In genomic region chr3:166195808-166196207, GRCh38 we compare ENCODE assay signal across 27 cellular contexts.
"Had no signal": no experiment of that assay in that cellular context is flagged by ENCODE, and none has a peak within 500 bp of the region (broad histone marks: within the 10 kb centered on the region; RNA-seq: fewer than 3 reads in every experiment).

No MANE protein-coding gene starts in this region.

- H2AFZ ChIP-seq: hepatocyte, neural progenitor cell, parathyroid adenoma had no signal

- H3K79me2 ChIP-seq: hepatocyte, parathyroid adenoma had no signal

- H3K4me2 ChIP-seq: hepatocyte, neural progenitor cell, smooth muscle cell had no signal

- ATAC-seq: gastrocnemius medialis; heart left ventricle; left cardiac atrium; left lung; naive thymus-derived CD4-positive, alpha-beta T cell; sciatic nerve; stimulated activated naive CD8-positive, alpha-beta T cell treated with anti-CD3 and anti-CD28 coated beads, Interleukin-15, amount 100 ng/mL, for 72 hours; upper lobe of right lung had no signal

- H3K9ac ChIP-seq: neural progenitor cell, parathyroid adenoma had no signal

- H3K36me3 ChIP-seq: esophagus squamous epithelium, gastrocnemius medialis, heart left ventricle, left lung, neural progenitor cell, right atrium auricular region, suprapubic skin, transverse colon, upper lobe of right lung, vagina had no signal

- DNase-seq: dermis blood vessel endothelial cell; effector memory CD4-positive, alpha-beta T cell; erythroblast; esophagus squamous epithelium; gastrocnemius medialis; heart left ventricle; left cardiac atrium; left lung; mesenchymal stem cell; naive thymus-derived CD4-positive, alpha-beta T cell; stimulated activated CD4-positive, alpha-beta T cell treated with anti-CD3 and anti-CD28 coated beads, Interleukin-12 subunit alpha, Interleukin-12 subunit beta, amount 100 ng/mL, for 4 hours; stimulated activated CD4-positive, alpha-beta T cell treated with anti-CD3 and anti-CD28 coated beads, Interleukin-1b, Interleukin-23, amount 100 ng/mL, for 48 hours; stimulated activated CD4-positive, alpha-beta T cell treated with anti-CD3 and anti-CD28 coated beads, Interleukin-4, amount 100 ng/mL, for 1 hour; stimulated activated CD8-positive, alpha-beta memory T cell treated with anti-CD3 and anti-CD28 coated beads, Interleukin-4, amount 100 ng/mL, for 48 hours; stimulated activated naive CD4-positive, alpha-beta T cell; stimulated activated naive CD8-positive, alpha-beta T cell treated with anti-CD3 and anti-CD28 coated beads, Interleukin-15, amount 100 ng/mL, for 72 hours; transverse colon; upper lobe of right lung had no signal

- H3K27me3 ChIP-seq: esophagus squamous epithelium, gastrocnemius medialis, heart left ventricle, hepatocyte, left lung, neural progenitor cell, right atrium auricular region, suprapubic skin, transverse colon, upper lobe of right lung, vagina had no signal

- H3K9me3 ChIP-seq: esophagus squamous epithelium, gastrocnemius medialis, left lung, right atrium auricular region, suprapubic skin, upper lobe of right lung, vagina had no signal

- H3K4me1 ChIP-seq: esophagus squamous epithelium, gastrocnemius medialis, heart left ventricle, left lung, parathyroid adenoma, right atrium auricular region, suprapubic skin, upper lobe of right lung, vagina had no signal

- H3K4me3 ChIP-seq: coronary artery, esophagus squamous epithelium, gastrocnemius medialis, heart left ventricle, hepatocyte, left lung, neural progenitor cell, right atrium auricular region, smooth muscle cell, suprapubic skin, transverse colon, upper lobe of right lung, vagina had no signal

- H3K27ac ChIP-seq: coronary artery, esophagus squamous epithelium, gastrocnemius medialis, heart left ventricle, hepatocyte, left lung, neural progenitor cell, parathyroid adenoma, right atrium auricular region, suprapubic skin, transverse colon, upper lobe of right lung, vagina had no signal
